In genomic region chr9:133959966-133960567, GRCh38 we compare ENCODE assay signal across 26 cellular contexts. TPM values are rescaled to one million over a fixed set of nuclear protein-coding genes. Genes with fewer than 3 reads are reported as not detected.
DNase-seq lines count a peak whose midpoint lies in the region; ATAC-seq and TF ChIP-seq lines count a peak whose summit lies in the region.
"Had no signal": no experiment of that assay in that cellular context is flagged by ENCODE, and none has a peak within 500 bp of the region (broad histone marks: within the 10 kb centered on the region; RNA-seq: fewer than 3 reads in every experiment).

No MANE protein-coding gene starts in this region.

- in situ Hi-C loops in GM13976 (cut with MboI; ENCODE audit: low sequenced_read_pairs, unreplicated experiment): no loop called here

- WGBS in body of pancreas, 2 donors: 55 to 59% methylated on average over 17 to 19 of the region's 19 CpGs

- TF ChIP-seq CTCF in body of pancreas (IDR thresholded peaks at IDR 0.05) (no peak), mesothelial cell of epicardium (IDR thresholded peaks at IDR 0.05; ENCODE audit: unreplicated experiment) (no peak), GM13976 (IDR thresholded peaks at IDR 0.05; ENCODE audit: borderline replicate concordance, control extremely low read depth, extremely low read depth, insufficient read depth, missing control alignments) (no peak)

- ATAC-seq in left ventricle myocardium superior (no peak), Right ventricle myocardium superior (ENCODE audit: poor library complexity) (no peak), body of pancreas (no peak), HG03442 (IDR thresholded peaks at IDR 0.05; ENCODE audit: unreplicated experiment) (no peak), GM21786 (IDR thresholded peaks at IDR 0.05; ENCODE audit: unreplicated experiment) (no peak)
- ATAC-seq: activated CD8-positive, alpha-beta T cell treated with anti-CD3 and anti-CD28 coated beads for 36 hours; gastrocnemius medialis had no signal

- peak overlapping the region; percentile 82 for H3K27ac Mint-ChIP-seq in mesothelial cell of epicardium
- H3K27ac Mint-ChIP-seq: activated CD8-positive, alpha-beta T cell treated with anti-CD3 and anti-CD28 coated beads for 36 hours; T-helper 2 cell treated with Interferon-gamma antibody and Interleukin-4, amounts not matched to agents 5 μg/mL and 100 μg/mL, for 36 hours had no signal

- H3K27me3 Mint-ChIP-seq in mesothelial cell of epicardium (ENCODE audit: low read depth): no peaks in the 10 kb centered on the region
- H3K27me3 Mint-ChIP-seq: activated CD8-positive, alpha-beta T cell treated with anti-CD3 and anti-CD28 coated beads for 36 hours had no signal

- peaks cover 9% of the 10 kb centered on the region for H3K36me3 Mint-ChIP-seq in mesothelial cell of epicardium

- no peaks in the 10 kb centered on the region for H3K36me3 ChIP-seq in body of pancreas (replicated peaks in 1 of 2; ENCODE audit: insufficient read depth in 1 of 2, low read depth in 2 of 2)
- H3K36me3 ChIP-seq: gastrocnemius medialis, neutrophil, stomach, transverse colon had no signal

- H3K9me3 Mint-ChIP-seq in mesothelial cell of epicardium: peaks cover 7% of the 10 kb centered on the region

- H3K4me3 Mint-ChIP-seq in mesothelial cell of epicardium: no peak overlapping the region
- H3K4me3 Mint-ChIP-seq: activated CD8-positive, alpha-beta T cell treated with anti-CD3 and anti-CD28 coated beads for 36 hours; central memory CD8-positive, alpha-beta T cell; T-helper 2 cell treated with Interferon-gamma antibody and Interleukin-4, amounts not matched to agents 5 μg/mL and 100 μg/mL, for 36 hours had no signal

- DNase-seq in left ventricle myocardium superior (peak; percentile 29), Right ventricle myocardium superior (no peak), body of pancreas (no peak), mesothelial cell of epicardium (ENCODE audit: low spot score in 2 of 2, unreplicated experiment in 2 of 2) (no peak), GM13976 (ENCODE audit: low spot score) (no peak), NCI-H1092 treated with DMSO at 0.1 percent for 48 hours (lab: John Stamatoyannopoulos, UW) (no peak)
- DNase-seq: 8988T; activated CD4-positive, CD25-positive, alpha-beta regulatory T cell; activated CD8-positive, alpha-beta T cell treated with anti-CD3 and anti-CD28 coated beads for 36 hours; activated naive CD4-positive, alpha-beta T cell; activated T-cell treated with anti-CD3 and anti-CD28 coated beads, Interleukin-2, amount 50 U/mL, for 1 hour; Calu3; effector CD4-positive, alpha-beta T cell; H7; NCI-H1930; stimulated activated CD4-positive, alpha-beta T cell treated with anti-CD3 and anti-CD28 coated beads, Interleukin-4, amount 100 ng/mL, for 24 hours; transverse colon had no signal

- intact Hi-C loops in left ventricle myocardium superior (cut with micrococcal nuclease): no loop called here
- intact Hi-C loops in Right ventricle myocardium superior (cut with DNase I): no loop called here
- intact Hi-C loops in body of pancreas (cut with DNase I): no loop called here

- peak overlapping the region in 3 of 4 donors; percentile 54 to 79 (median 60) for H3K27ac ChIP-seq in body of pancreas
- H3K27ac ChIP-seq: gastrocnemius medialis, neutrophil, SK-N-MC, stomach had no signal

- no peaks in the 10 kb centered on the region for H3K9me3 ChIP-seq in body of pancreas
- H3K9me3 ChIP-seq: gastrocnemius medialis, neutrophil had no signal

- H3K4me1 Mint-ChIP-seq in mesothelial cell of epicardium: peaks cover 52% of the 10 kb centered on the region

- no peak overlapping the region for H3K4me3 ChIP-seq in body of pancreas
- H3K4me3 ChIP-seq: gastrocnemius medialis, SK-N-MC, smooth muscle cell, stomach, transverse colon had no signal

- TF ChIP-seq POLR2A in body of pancreas (IDR thresholded peaks at IDR 0.05): no peak

- no peaks in the 10 kb centered on the region for H3K27me3 ChIP-seq in body of pancreas
- H3K27me3 ChIP-seq: stomach, transverse colon had no signal

- H3K4me1 ChIP-seq in body of pancreas: peaks cover 73% of the 10 kb centered on the region

RNA-seq across cellular contexts. Expression of gene VAV2, which starts 32.1 kb away (rescaled TPM):
- total RNA-seq in left ventricle myocardium superior (6.1 TPM), Right ventricle myocardium superior (4.9 TPM), body of pancreas (10 to 100 TPM; 31.6 to 32.3 TPM), mesothelial cell of epicardium (57.5 to 62.1 TPM (median 61.9 TPM) in 3 replicates)
